Comparison of ENCODE assay signal across 8 cellular contexts in genomic region chr4:83074086-83074704, GRCh38. TPM values are rescaled to one million over a fixed set of nuclear protein-coding genes. Genes with fewer than 3 reads are reported as not detected.
DNase-seq lines count a peak whose midpoint lies in the region; ATAC-seq and TF ChIP-seq lines count a peak whose summit lies in the region.

No MANE protein-coding gene starts in this region.

- peaks cover 11% of the 10 kb centered on the region for H3K4me1 Mint-ChIP-seq in activated CD4-positive, alpha-beta T cell treated with anti-CD3 and anti-CD28 coated beads, Interleukin-2, amount 10 ng/mL, durations not matched to agents 24 days and 14 days
- H3K4me1 Mint-ChIP-seq in natural killer cell, result peaks cover 30 to 37% of the 10 kb centered on the region in 2 donors

- ATAC-seq in GM18909 (IDR thresholded peaks at IDR 0.05; ENCODE audit: poor library complexity, unreplicated experiment), result peak; percentile 83
- peak; percentile 81 for ATAC-seq in HG03159 (IDR thresholded peaks at IDR 0.05; ENCODE audit: unreplicated experiment)
- peak; percentile 92 to 97 (median 94) for ATAC-seq in natural killer cell

- intact Hi-C loops in activated CD4-positive, alpha-beta T cell treated with anti-CD3 and anti-CD28 coated beads, Interleukin-2, amount 10 ng/mL, durations not matched to agents 24 days and 14 days (cut with micrococcal nuclease), result loop anchor here (1.0 to 2.0 kb wide), 9 partner anchors 36 to 381 kb away; partner anchors contain the start of genes COPS4, COQ2, HELQ and PLAC8
- intact Hi-C loops in natural killer cell (cut with micrococcal nuclease) (loop anchor here (1.0 kb wide), 3 partner anchors 36 to 208 kb away; no protein-coding TSS in a partner anchor), vagina (cut with DNase I) (no loop called here)

- no peaks in the 10 kb centered on the region for H3K27me3 Mint-ChIP-seq in activated CD4-positive, alpha-beta T cell treated with anti-CD3 and anti-CD28 coated beads, Interleukin-2, amount 10 ng/mL, durations not matched to agents 24 days and 14 days
- H3K27me3 Mint-ChIP-seq in natural killer cell (ENCODE audit: low read depth in 2 of 2), result no peaks in the 10 kb centered on the region

- H3K9me3 ChIP-seq in vagina, result no peaks in the 10 kb centered on the region

- H3K27ac ChIP-seq in vagina, result peak overlapping the region; percentile 64

- H3K36me3 Mint-ChIP-seq in activated CD4-positive, alpha-beta T cell treated with anti-CD3 and anti-CD28 coated beads, Interleukin-2, amount 10 ng/mL, durations not matched to agents 24 days and 14 days (ENCODE audit: low read depth), result peaks cover 43% of the 10 kb centered on the region
- H3K36me3 Mint-ChIP-seq in natural killer cell, result peaks cover 21% of the 10 kb centered on the region

- no peaks in the 10 kb centered on the region for H3K9me3 Mint-ChIP-seq in activated CD4-positive, alpha-beta T cell treated with anti-CD3 and anti-CD28 coated beads, Interleukin-2, amount 10 ng/mL, durations not matched to agents 24 days and 14 days
- no peaks in the 10 kb centered on the region for H3K9me3 Mint-ChIP-seq in natural killer cell

- TF ChIP-seq CTCF in epithelial cell of esophagus (IDR thresholded peaks at IDR 0.05; ENCODE audit: insufficient read depth, low read depth, low read length, missing control alignments), result peak; percentile 79
- peak; percentile 75 for TF ChIP-seq CTCF in natural killer cell (IDR thresholded peaks at IDR 0.05)
- peak; percentile 41 to 54 (median 52) for TF ChIP-seq CTCF in vagina (IDR thresholded peaks at IDR 0.05)

- peak overlapping the region; percentile 2 for H3K4me3 Mint-ChIP-seq in activated CD4-positive, alpha-beta T cell treated with anti-CD3 and anti-CD28 coated beads, Interleukin-2, amount 10 ng/mL, durations not matched to agents 24 days and 14 days
- peak overlapping the region; percentile 86 for H3K4me3 Mint-ChIP-seq in natural killer cell

- DNase-seq in COLO668 (lab: John Stamatoyannopoulos, UW; ENCODE audit: unreplicated experiment), result peak; percentile 19
- peak; percentile 51 for DNase-seq in NCI-H446 treated with DMSO at 0.1 percent for 48 hours (lab: John Stamatoyannopoulos, UW)
- DNase-seq in activated CD4-positive, alpha-beta T cell treated with anti-CD3 and anti-CD28 coated beads, Interleukin-2, amount 10 ng/mL, durations not matched to agents 24 days and 14 days, result peak; percentile 93
- DNase-seq in epithelial cell of esophagus (ENCODE audit: low read depth), result peak; percentile 86
- DNase-seq in natural killer cell, result no peak
- no peak for DNase-seq in vagina (ENCODE audit: extremely low spot score in 2 of 2)

- H3K36me3 ChIP-seq in vagina, result peaks cover 0 to 26% of the 10 kb centered on the region in 2 donors

- H3K4me1 ChIP-seq in vagina, result peaks cover 24% of the 10 kb centered on the region

- TF ChIP-seq POLR2A in vagina (IDR thresholded peaks at IDR 0.05), result no peak

- H3K27me3 ChIP-seq in vagina, result no peaks in the 10 kb centered on the region

- H3K4me3 ChIP-seq in epithelial cell of esophagus (ENCODE audit: low read length) (no peak overlapping the region), vagina (no peak overlapping the region)

- H3K27ac Mint-ChIP-seq in activated CD4-positive, alpha-beta T cell treated with anti-CD3 and anti-CD28 coated beads, Interleukin-2, amount 10 ng/mL, durations not matched to agents 24 days and 14 days, result peak overlapping the region; percentile 43
- peak overlapping the region; percentile 67 to 85 for H3K27ac Mint-ChIP-seq in natural killer cell

RNA-seq across cellular contexts. Expression of gene COPS4, which starts 39.2 kb away (rescaled TPM):
- 36.5 and 37.5 TPM in 2 replicates for total RNA-seq in activated CD4-positive, alpha-beta T cell treated with anti-CD3 and anti-CD28 coated beads, Interleukin-2, amount 10 ng/mL, durations not matched to agents 24 days and 14 days
- total RNA-seq in natural killer cell (10 to 100 TPM; 35.8 to 39.8 (median 36.1) TPM), vagina (18.7 TPM)

RNA-seq across cellular contexts. Expression of gene PLAC8, which starts 40.3 kb away (rescaled TPM):
- 41.2 and 41.4 TPM in 2 replicates for total RNA-seq in activated CD4-positive, alpha-beta T cell treated with anti-CD3 and anti-CD28 coated beads, Interleukin-2, amount 10 ng/mL, durations not matched to agents 24 days and 14 days
- total RNA-seq in natural killer cell, result 100 to 1,000 TPM; 684 to 889 (median 821) TPM
- total RNA-seq in vagina, result not detected

Comparison
In these comparisons a context has a peak if more than half of its experiments do, and no peak if none do; other contexts are left out.
1. DNase-seq: peak in COLO668 (single experiment), NCI-H446 treated with DMSO at 0.1 percent for 48 hours (single experiment), activated CD4-positive, alpha-beta T cell treated with anti-CD3 and anti-CD28 coated beads, Interleukin-2, amount 10 ng/mL, durations not matched to agents 24 days and 14 days (single experiment) and epithelial cell of esophagus (single experiment); none in natural killer cell (single experiment) and vagina (0 of 2).
2. RNA of gene PLAC8, which starts 40.3 kb away (total RNA-seq): 684 to 889 TPM in natural killer cell and 41.2 to 41.4 TPM in activated CD4-positive, alpha-beta T cell treated with anti-CD3 and anti-CD28 coated beads, Interleukin-2, amount 10 ng/mL, durations not matched to agents 24 days and 14 days; not detected in vagina (single experiment); every median in the first group is over 10 times any median in the second.
3. Peak in every context shown above with its lines, with median percentiles within 50 percentile points of each other: ATAC-seq and CTCF ChIP-seq.